Comparison of ENCODE assay signal across 8 cellular contexts in the genomic region with DNA sequence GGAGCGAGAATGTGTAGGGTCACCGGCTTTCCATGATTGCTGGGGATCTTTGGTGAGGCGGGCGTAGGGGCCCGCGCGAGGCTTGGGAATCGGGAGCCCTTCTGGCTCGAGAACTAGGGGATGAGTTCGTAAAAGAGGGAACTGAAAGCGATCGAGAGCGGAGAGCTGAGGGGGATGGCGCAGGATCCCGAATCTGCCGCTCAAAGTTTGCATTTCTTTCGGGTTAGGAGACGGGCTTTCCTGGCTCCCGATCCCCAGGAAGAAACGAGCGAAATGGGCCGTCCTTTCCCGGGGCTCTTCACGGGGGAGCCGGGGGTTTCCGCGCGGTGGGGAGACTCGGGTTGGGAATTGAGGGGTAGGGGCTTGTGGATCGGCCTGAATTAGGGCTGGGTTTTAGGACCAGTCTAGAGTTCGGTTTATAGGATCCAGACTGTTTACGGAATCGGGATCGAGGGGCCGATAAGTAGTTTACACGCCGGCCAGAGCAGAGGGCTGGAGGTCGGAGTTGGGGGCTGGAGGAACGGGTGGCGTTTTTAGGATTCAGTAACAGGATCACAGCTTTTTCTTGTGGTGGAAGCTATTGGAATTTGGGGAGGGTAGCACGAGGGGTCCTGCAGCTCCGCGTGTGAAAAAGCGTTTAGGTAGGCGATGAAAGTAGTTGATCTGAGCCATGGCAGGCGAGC. TPM values are rescaled to one million over a fixed set of nuclear protein-coding genes. Genes with fewer than 3 reads are reported as not detected.
DNase-seq lines count a peak whose midpoint lies in the region; ATAC-seq and TF ChIP-seq lines count a peak whose summit lies in the region.

No MANE protein-coding gene starts in this region.

- peaks cover 63% of the 10 kb centered on the region for H3K27me3 Mint-ChIP-seq in WTC11 (ENCODE audit: low read depth)

- H3K27ac ChIP-seq in cardiac muscle cell (peak overlapping the region; percentile 72), right atrium auricular region (peak overlapping the region; percentile 87 to 90), sigmoid colon (peak overlapping the region; percentile 81 to 87 (median 86))

- H3K4me3 ChIP-seq in cardiac muscle cell (peak overlapping the region; percentile 75), right atrium auricular region (peak overlapping the region; percentile 54 to 71), sigmoid colon (peak overlapping the region; percentile 48 to 71 (median 62))

- no peak for TF ChIP-seq CTCF in cardiac muscle cell (IDR thresholded peaks at IDR 0.05; ENCODE audit: low read depth, low read length)
- TF ChIP-seq CTCF in WTC11 (IDR thresholded peaks at IDR 0.05): no peak
- no peak for TF ChIP-seq CTCF in right atrium auricular region (IDR thresholded peaks at IDR 0.05)
- no peak for TF ChIP-seq CTCF in sigmoid colon (IDR thresholded peaks at IDR 0.05)

- H3K9me3 Mint-ChIP-seq in WTC11: no peaks in the 10 kb centered on the region

- DNase-seq in cardiac muscle cell (ENCODE audit: low read depth in 1 of 2, low spot score in 1 of 2) (peak; percentile 43 to 47), Right ventricle myocardium superior (no peak), WTC11 (ENCODE audit: low spot score) (no peak), right atrium auricular region (ENCODE audit: low spot score) (no peak), sigmoid colon (peak; percentile 65), NCI-H1930 (lab: John Stamatoyannopoulos, UW) (no peak), NCI-H1417 (lab: John Stamatoyannopoulos, UW) (no peak)

- peaks cover 59% of the 10 kb centered on the region for H3K4me1 ChIP-seq in cardiac muscle cell (ENCODE audit: low read depth)
- peaks cover 4 to 56% of the 10 kb centered on the region in 2 donors for H3K4me1 ChIP-seq in right atrium auricular region
- peaks cover 0 to 42% (median 22%) of the 10 kb centered on the region in 4 donors for H3K4me1 ChIP-seq in sigmoid colon

- no peak overlapping the region for H3K27ac Mint-ChIP-seq in WTC11

- H3K36me3 ChIP-seq in cardiac muscle cell (no peaks in the 10 kb centered on the region), right atrium auricular region (no peaks in the 10 kb centered on the region), sigmoid colon (no peaks in the 10 kb centered on the region)

- no peaks in the 10 kb centered on the region for H3K9me3 ChIP-seq in cardiac muscle cell (ENCODE audit: low read depth)
- H3K9me3 ChIP-seq in right atrium auricular region: no peaks in the 10 kb centered on the region
- H3K9me3 ChIP-seq in sigmoid colon: no peaks in the 10 kb centered on the region

- no peak for TF ChIP-seq POLR2A in sigmoid colon (IDR thresholded peaks at IDR 0.05)

- no peak for TF ChIP-seq EP300 in sigmoid colon (IDR thresholded peaks at IDR 0.05)

- ATAC-seq in Right ventricle myocardium superior (ENCODE audit: poor library complexity) (no peak), WTC11 (peak; percentile 1; the same call in 1 of the 2 replicates), GM18867 (IDR thresholded peaks at IDR 0.05; ENCODE audit: unreplicated experiment) (no peak)

- WGBS in sigmoid colon, 2 donors: 3 to 4% methylated on average over 46 of the region's 46 CpGs

- intact Hi-C loops in Right ventricle myocardium superior (cut with DNase I) (loop anchor here (2.0 to 10.0 kb wide), 2 partner anchors 183 to 239 kb away; no protein-coding TSS in a partner anchor), sigmoid colon (cut with DNase I) (loop anchor here (2.0 to 5.0 kb wide), 2 partner anchors 56 to 239 kb away; no protein-coding TSS in a partner anchor)

- H3K27me3 ChIP-seq in cardiac muscle cell (no peaks in the 10 kb centered on the region), right atrium auricular region (no peaks in the 10 kb centered on the region), sigmoid colon (no peaks in the 10 kb centered on the region)

- H3K4me3 Mint-ChIP-seq in WTC11: peak overlapping the region; percentile 84

- CTCF ChIA-PET in WTC11 (lab: Charles Lee): interaction anchor here (0.6 to 7.1 kb wide), 12 partner anchors 15 to 268 kb away, joined by 3 to 75 read pairs (median 4); no protein-coding TSS in a partner anchor

- H3K36me3 Mint-ChIP-seq in WTC11: no peaks in the 10 kb centered on the region; the same call in 1 of the 2 replicates

- POLR2A ChIA-PET in WTC11 (lab: Charles Lee): interaction anchor here (1.1 kb wide), 1 partner anchor 70 kb away, joined by 3 read pairs; no protein-coding TSS in a partner anchor

- H3K4me1 Mint-ChIP-seq in WTC11: peaks cover 73% of the 10 kb centered on the region

TF ChIP-seq in WTC11, 78 proteins besides CTCF, POLR2A, EP300 and RAD21 (continues in another document):
- TF ChIP-seq SOX15 (CRISPR knock-in tag; IDR thresholded peaks at IDR 0.05): no peak
- TF ChIP-seq, protein P1, sequence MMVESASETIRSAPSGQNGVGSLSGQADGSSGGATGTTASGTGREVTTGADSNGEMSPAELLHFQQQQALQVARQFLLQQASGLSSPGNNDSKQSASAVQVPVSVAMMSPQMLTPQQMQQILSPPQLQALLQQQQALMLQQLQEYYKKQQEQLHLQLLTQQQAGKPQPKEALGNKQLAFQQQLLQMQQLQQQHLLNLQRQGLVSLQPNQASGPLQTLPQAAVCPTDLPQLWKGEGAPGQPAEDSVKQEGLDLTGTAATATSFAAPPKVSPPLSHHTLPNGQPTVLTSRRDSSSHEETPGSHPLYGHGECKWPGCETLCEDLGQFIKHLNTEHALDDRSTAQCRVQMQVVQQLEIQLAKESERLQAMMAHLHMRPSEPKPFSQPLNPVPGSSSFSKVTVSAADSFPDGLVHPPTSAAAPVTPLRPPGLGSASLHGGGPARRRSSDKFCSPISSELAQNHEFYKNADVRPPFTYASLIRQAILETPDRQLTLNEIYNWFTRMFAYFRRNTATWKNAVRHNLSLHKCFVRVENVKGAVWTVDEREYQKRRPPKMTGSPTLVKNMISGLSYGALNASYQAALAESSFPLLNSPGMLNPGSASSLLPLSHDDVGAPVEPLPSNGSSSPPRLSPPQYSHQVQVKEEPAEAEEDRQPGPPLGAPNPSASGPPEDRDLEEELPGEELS (CRISPR knock-in tag; IDR thresholded peaks at IDR 0.05): no peak
- no peak for TF ChIP-seq SP1 (CRISPR knock-in tag; conservative IDR thresholded peaks at IDR 0.05)
- TF ChIP-seq, protein P2, sequence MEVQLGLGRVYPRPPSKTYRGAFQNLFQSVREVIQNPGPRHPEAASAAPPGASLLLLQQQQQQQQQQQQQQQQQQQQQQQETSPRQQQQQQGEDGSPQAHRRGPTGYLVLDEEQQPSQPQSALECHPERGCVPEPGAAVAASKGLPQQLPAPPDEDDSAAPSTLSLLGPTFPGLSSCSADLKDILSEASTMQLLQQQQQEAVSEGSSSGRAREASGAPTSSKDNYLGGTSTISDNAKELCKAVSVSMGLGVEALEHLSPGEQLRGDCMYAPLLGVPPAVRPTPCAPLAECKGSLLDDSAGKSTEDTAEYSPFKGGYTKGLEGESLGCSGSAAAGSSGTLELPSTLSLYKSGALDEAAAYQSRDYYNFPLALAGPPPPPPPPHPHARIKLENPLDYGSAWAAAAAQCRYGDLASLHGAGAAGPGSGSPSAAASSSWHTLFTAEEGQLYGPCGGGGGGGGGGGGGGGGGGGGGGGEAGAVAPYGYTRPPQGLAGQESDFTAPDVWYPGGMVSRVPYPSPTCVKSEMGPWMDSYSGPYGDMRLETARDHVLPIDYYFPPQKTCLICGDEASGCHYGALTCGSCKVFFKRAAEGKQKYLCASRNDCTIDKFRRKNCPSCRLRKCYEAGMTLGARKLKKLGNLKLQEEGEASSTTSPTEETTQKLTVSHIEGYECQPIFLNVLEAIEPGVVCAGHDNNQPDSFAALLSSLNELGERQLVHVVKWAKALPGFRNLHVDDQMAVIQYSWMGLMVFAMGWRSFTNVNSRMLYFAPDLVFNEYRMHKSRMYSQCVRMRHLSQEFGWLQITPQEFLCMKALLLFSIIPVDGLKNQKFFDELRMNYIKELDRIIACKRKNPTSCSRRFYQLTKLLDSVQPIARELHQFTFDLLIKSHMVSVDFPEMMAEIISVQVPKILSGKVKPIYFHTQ (CRISPR knock-in tag; IDR thresholded peaks at IDR 0.05): no peak
- TF ChIP-seq, protein P3, sequence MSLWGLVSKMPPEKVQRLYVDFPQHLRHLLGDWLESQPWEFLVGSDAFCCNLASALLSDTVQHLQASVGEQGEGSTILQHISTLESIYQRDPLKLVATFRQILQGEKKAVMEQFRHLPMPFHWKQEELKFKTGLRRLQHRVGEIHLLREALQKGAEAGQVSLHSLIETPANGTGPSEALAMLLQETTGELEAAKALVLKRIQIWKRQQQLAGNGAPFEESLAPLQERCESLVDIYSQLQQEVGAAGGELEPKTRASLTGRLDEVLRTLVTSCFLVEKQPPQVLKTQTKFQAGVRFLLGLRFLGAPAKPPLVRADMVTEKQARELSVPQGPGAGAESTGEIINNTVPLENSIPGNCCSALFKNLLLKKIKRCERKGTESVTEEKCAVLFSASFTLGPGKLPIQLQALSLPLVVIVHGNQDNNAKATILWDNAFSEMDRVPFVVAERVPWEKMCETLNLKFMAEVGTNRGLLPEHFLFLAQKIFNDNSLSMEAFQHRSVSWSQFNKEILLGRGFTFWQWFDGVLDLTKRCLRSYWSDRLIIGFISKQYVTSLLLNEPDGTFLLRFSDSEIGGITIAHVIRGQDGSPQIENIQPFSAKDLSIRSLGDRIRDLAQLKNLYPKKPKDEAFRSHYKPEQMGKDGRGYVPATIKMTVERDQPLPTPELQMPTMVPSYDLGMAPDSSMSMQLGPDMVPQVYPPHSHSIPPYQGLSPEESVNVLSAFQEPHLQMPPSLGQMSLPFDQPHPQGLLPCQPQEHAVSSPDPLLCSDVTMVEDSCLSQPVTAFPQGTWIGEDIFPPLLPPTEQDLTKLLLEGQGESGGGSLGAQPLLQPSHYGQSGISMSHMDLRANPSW (CRISPR knock-in tag; conservative IDR thresholded peaks at IDR 0.05; ENCODE audit: low read depth): no peak
- TF ChIP-seq, protein P4, sequence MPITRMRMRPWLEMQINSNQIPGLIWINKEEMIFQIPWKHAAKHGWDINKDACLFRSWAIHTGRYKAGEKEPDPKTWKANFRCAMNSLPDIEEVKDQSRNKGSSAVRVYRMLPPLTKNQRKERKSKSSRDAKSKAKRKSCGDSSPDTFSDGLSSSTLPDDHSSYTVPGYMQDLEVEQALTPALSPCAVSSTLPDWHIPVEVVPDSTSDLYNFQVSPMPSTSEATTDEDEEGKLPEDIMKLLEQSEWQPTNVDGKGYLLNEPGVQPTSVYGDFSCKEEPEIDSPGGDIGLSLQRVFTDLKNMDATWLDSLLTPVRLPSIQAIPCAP (CRISPR knock-in tag; IDR thresholded peaks at IDR 0.05): no peak

RNA-seq across cellular contexts. Expression of a gene that starts 1.3 kb away (rescaled TPM):
- total RNA-seq in cardiac muscle cell (3.6 and 6.1 TPM in 2 replicates), Right ventricle myocardium superior (5.8 TPM), WTC11 (2021) (1.9 to 3.7 TPM (median 2.3 TPM) in 3 replicates), right atrium auricular region (1 to 10 TPM; 5.5 to 6.9 TPM), sigmoid colon (1 to 10 TPM; 1.4 to 4.7 (median 1.7) TPM)
- polyA plus RNA-seq in cardiac muscle cell (2.1 and 5.8 TPM in 2 replicates), sigmoid colon (1 to 10 TPM in 1 of 3 donors, under 1 TPM in 2; 0.23 to 1.2 (median 0.60) TPM)

RNA-seq across cellular contexts. Expression of a gene that starts 54.4 kb away (rescaled TPM):
- total RNA-seq in cardiac muscle cell (21.3 and 23.4 TPM in 2 replicates), Right ventricle myocardium superior (6.7 TPM), WTC11 (2021) (10.3 to 12.4 TPM (median 11.0 TPM) in 3 replicates), right atrium auricular region (10 to 100 TPM in 1 of 2 donors, 1 to 10 TPM in 1; 8.3 to 15.3 TPM), sigmoid colon (10 to 100 TPM; 14.0 to 34.6 (median 26.0) TPM)
- polyA plus RNA-seq in cardiac muscle cell (26.8 and 33.8 TPM in 2 replicates), sigmoid colon (10 to 100 TPM; 12.0 to 23.3 (median 15.6) TPM)

Comparison
In these comparisons a context has a peak if more than half of its experiments do, and no peak if none do; other contexts are left out.
1. DNase-seq: peak in cardiac muscle cell (2 of 2) and sigmoid colon (single experiment); none in Right ventricle myocardium superior (single experiment), WTC11 (single experiment), right atrium auricular region (single experiment), NCI-H1930 (0 of 2) and NCI-H1417 (0 of 3).
2. Peak in every context shown above with its lines, with median percentiles within 50 percentile points of each other: H3K27ac ChIP-seq and H3K4me3 ChIP-seq.